In the genomic region with DNA sequence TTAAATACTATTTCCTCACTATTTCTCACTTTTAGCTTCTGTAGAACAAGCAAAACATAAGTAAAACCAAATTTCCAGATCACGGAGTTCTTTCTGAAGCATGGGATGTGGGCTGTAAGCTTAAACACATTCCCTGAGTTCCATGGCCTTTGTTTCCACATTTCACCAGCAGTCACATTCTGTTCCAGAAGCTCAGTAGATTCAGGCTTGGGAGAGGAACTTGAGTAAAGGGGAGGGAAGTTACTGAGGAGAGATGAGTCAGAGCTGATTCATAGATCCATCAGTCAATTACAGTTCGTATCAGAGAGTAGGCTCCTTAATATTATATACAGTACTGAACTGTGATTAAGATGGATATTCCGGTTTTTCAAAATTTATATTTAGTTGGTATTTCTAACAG, we compare ENCODE assay signal across 9 cellular contexts.
DNase-seq lines count a peak whose midpoint lies in the region.
"Had no signal": no experiment of that assay in that cellular context is flagged by ENCODE, and none has a peak within 500 bp of the region (broad histone marks: within the 10 kb centered on the region; RNA-seq: fewer than 3 reads in every experiment).

No MANE protein-coding gene starts in this region.

- peak; percentile 86 for DNase-seq in HT1080 (ENCODE audit: low read depth)
- peak; percentile 1 to 38 for DNase-seq in SW 1271 (lab: John Stamatoyannopoulos, UW)
- DNase-seq in foreskin melanocyte = peak; percentile 60
- DNase-seq in skeletal muscle cell (ENCODE audit: low read depth) = peak; percentile 96
- no peak for DNase-seq in stimulated activated naive CD4-positive, alpha-beta T cell treated with Interleukin-2 at 50 U/mL for 16 hours (lab: John Stamatoyannopoulos, UW)
- no peak for DNase-seq in C1 segment of cervical spinal cord (lab: John Stamatoyannopoulos, UW)
- no peak for DNase-seq in NCI-H2196 (lab: John Stamatoyannopoulos, UW; ENCODE audit: unreplicated experiment)
- DNase-seq in D341Med (ENCODE audit: low spot score) = no peak
- DNase-seq: WERI-Rb-1 had no signal

- H3K4me3 ChIP-seq in skeletal muscle cell (ENCODE audit: low read depth, low read length) = no peak overlapping the region

Comparison
In these comparisons a context has a peak if more than half of its experiments do, and no peak if none do; other contexts are left out.
1. DNase-seq: peak in HT1080 (single experiment), SW 1271 (2 of 2), foreskin melanocyte (single experiment) and skeletal muscle cell (single experiment); none in stimulated activated naive CD4-positive, alpha-beta T cell treated with Interleukin-2 at 50 U/mL for 16 hours (single experiment), C1 segment of cervical spinal cord (0 of 14), NCI-H2196 (single experiment) and D341Med (single experiment).